Comparison of ENCODE assay signal across 22 cellular contexts in the genomic region with DNA sequence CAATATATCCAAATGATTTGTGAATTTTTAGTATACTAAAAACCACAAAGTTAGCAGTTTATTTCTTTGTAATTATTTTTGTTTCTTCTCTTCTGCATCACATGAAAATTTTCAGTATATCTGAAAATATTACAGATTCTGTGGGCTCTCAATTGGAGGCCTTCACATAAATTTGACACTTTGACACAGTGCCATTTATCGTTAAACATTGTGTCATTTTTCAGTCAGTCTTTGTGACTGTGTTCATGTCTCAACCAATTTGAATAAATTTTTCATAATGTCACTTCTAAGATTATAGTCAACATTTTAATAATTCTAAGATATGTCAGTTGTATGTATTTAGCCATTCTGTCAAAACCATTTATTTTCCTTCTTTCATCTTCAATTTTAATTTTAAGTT.
"Had no signal": no experiment of that assay in that cellular context is flagged by ENCODE, and none has a peak within 500 bp of the region (broad histone marks: within the 10 kb centered on the region; RNA-seq: fewer than 3 reads in every experiment).

No MANE protein-coding gene starts in this region.

- H3K4me3 ChIP-seq: colonic mucosa, coronary artery, dorsolateral prefrontal cortex, esophagus muscularis mucosa, esophagus squamous epithelium, gastrocnemius medialis, gastroesophageal sphincter, heart left ventricle, heart right ventricle had no signal

- DNase-seq: colonic mucosa; cortex of kidney; dermis blood vessel endothelial cell; dorsolateral prefrontal cortex; effector CD4-positive, alpha-beta T cell; effector CD8-positive, alpha-beta T cell; effector memory CD4-positive, alpha-beta T cell; effector memory CD8-positive, alpha-beta T cell; endodermal cell; erythroblast; esophagus squamous epithelium; foreskin fibroblast; foreskin keratinocyte; gastrocnemius medialis; glutamatergic neuron; head of caudate nucleus; heart left ventricle; heart right ventricle had no signal

- H3K9me3 ChIP-seq: colonic mucosa, esophagus muscularis mucosa, esophagus squamous epithelium, gastrocnemius medialis, gastroesophageal sphincter had no signal

- H3K27ac ChIP-seq: colonic mucosa, coronary artery, dorsolateral prefrontal cortex, epithelial cell of prostate, esophagus muscularis mucosa, esophagus squamous epithelium, foreskin keratinocyte, gastrocnemius medialis, gastroesophageal sphincter, heart left ventricle, heart right ventricle had no signal

- H3K27me3 ChIP-seq: colonic mucosa, dorsolateral prefrontal cortex, esophagus muscularis mucosa, esophagus squamous epithelium, foreskin keratinocyte, gastrocnemius medialis, gastroesophageal sphincter, heart left ventricle, heart right ventricle had no signal

- H3K36me3 ChIP-seq: colonic mucosa, esophagus muscularis mucosa, esophagus squamous epithelium, gastrocnemius medialis, gastroesophageal sphincter, heart left ventricle, heart right ventricle had no signal
